25 cellular contexts compared by ENCODE assay signal in genomic region chr13:37427843-37428494, GRCh38.
DNase-seq lines count a peak whose midpoint lies in the region; ATAC-seq, FAIRE-seq and TF ChIP-seq lines count a peak whose summit lies in the region.
"Had no signal": no experiment of that assay in that cellular context is flagged by ENCODE, and none has a peak within 500 bp of the region (broad histone marks: within the 10 kb centered on the region; RNA-seq: fewer than 3 reads in every experiment).

No MANE protein-coding gene starts in this region.

- no peaks in the 10 kb centered on the region for H3K27me3 Mint-ChIP-seq in WTC11 (ENCODE audit: low read depth)
- H3K27me3 Mint-ChIP-seq: activated naive CD8-positive, alpha-beta T cell treated with anti-CD3 and anti-CD28 coated beads, Interleukin-2, amount 50 U/mL, for 24 hours; dendritic cell treated with granulocyte-macrophage colony-stimulating factor and Interleukin-4, amounts not matched to agents 40 ng/mL and 50 ng/mL, for 4 days; stimulated activated naive B cell treated with anti-CD40 and anti-IgM and Interleukin-4, amounts not matched to agents 10 μg/mL and 1 μg/mL and 100 μg/mL, for 72 hours; T-helper 17 cell had no signal

- no peak for DNase-seq in HepG2 (ENCODE audit: low spot score)
- no peak for DNase-seq in right lobe of liver
- no peak for DNase-seq in WTC11 (ENCODE audit: low spot score)
- no peak for DNase-seq in left cardiac atrium
- no peak for DNase-seq in tibial artery
- DNase-seq in GM10266 (ENCODE audit: extremely low spot score), result no peak
- DNase-seq: activated CD8-positive, alpha-beta memory T cell treated with anti-CD3 and anti-CD28 coated beads, Interleukin-2, amount 50 U/mL, for 4 hours; activated naive CD8-positive, alpha-beta T cell treated with anti-CD3 and anti-CD28 coated beads, Interleukin-2, amount 50 U/mL, for 24 hours; DMS79; foreskin keratinocyte; Karpas-422; kidney glomerular epithelial cell; mesenchymal stem cell; natural killer cell; NCI-H1092; NCI-H2029; SHP77 treated with DMSO at 0.1 percent for 48 hours; stimulated activated naive B cell treated with anti-CD40 and anti-IgM and Interleukin-4, amounts not matched to agents 10 μg/mL and 1 μg/mL and 100 μg/mL, for 72 hours; T-helper 17 cell; testis; WERI-Rb-1 had no signal

- no peaks in the 10 kb centered on the region for H3K27me3 ChIP-seq in HepG2 (ENCODE audit: control insufficient read depth in 1 of 2, insufficient read depth in 2 of 2, low read length in 2 of 2)
- H3K27me3 ChIP-seq in right lobe of liver, result no peaks in the 10 kb centered on the region
- H3K27me3 ChIP-seq in tibial artery, result no peaks in the 10 kb centered on the region
- H3K27me3 ChIP-seq: foreskin keratinocyte, testis had no signal

- in situ Hi-C loops in HepG2 (cut with HindIII; ENCODE audit: extremely low pct_ligation_motif_present, low pct_unique_long_range_greater_than_20kb), result no loop called here

- CTCF ChIA-PET in HepG2 (lab: Yijun Ruan, JAX; ENCODE audit: low intra/inter-chr PET ratio, low total read pairs) (no interaction called here), WTC11 (lab: Charles Lee) (interaction anchor here (0.6 to 1.1 kb wide), 4 partner anchors 14 to 1154 kb away, joined by 3 to 5 read pairs (median 3); no protein-coding TSS in a partner anchor)

- no peak for TF ChIP-seq EP300 in HepG2 (IDR thresholded peaks at IDR 0.05; ENCODE audit: low read depth in 2 of 2, low read length in 2 of 2)
- TF ChIP-seq EP300 in HepG2 (CRISPR knock-in tag; IDR thresholded peaks at IDR 0.05; ENCODE audit: borderline replicate concordance), result no peak

- no peaks in the 10 kb centered on the region for H4K20me1 ChIP-seq in HepG2 (ENCODE audit: insufficient read depth, low read length)

- H3K4me1 Mint-ChIP-seq in WTC11, result no peaks in the 10 kb centered on the region
- H3K4me1 Mint-ChIP-seq: activated naive CD8-positive, alpha-beta T cell treated with anti-CD3 and anti-CD28 coated beads, Interleukin-2, amount 50 U/mL, for 24 hours; natural killer cell; stimulated activated naive B cell treated with anti-CD40 and anti-IgM and Interleukin-4, amounts not matched to agents 10 μg/mL and 1 μg/mL and 100 μg/mL, for 72 hours; T-helper 17 cell had no signal

- BruUV-seq in HepG2 (replicated peaks; lab: Mats Ljungman, UMichigan), result no TSS peak

- no peak for TF ChIP-seq RAD21 in HepG2 (CRISPR knock-in tag; IDR thresholded peaks at IDR 0.05)

- POLR2A ChIA-PET in HepG2 (lab: Yijun Ruan, JAX) (no interaction called here), WTC11 (lab: Charles Lee) (interaction anchor here (0.6 kb wide), 1 partner anchor 118 kb away, joined by 3 read pairs; no protein-coding TSS in a partner anchor)

- intact Hi-C loops in HepG2 (cut with micrococcal nuclease; ENCODE audit: unreplicated experiment), result no loop called here
- intact Hi-C loops in right lobe of liver (cut with DNase I), result no loop called here
- intact Hi-C loops in left cardiac atrium (cut with DNase I), result no loop called here
- intact Hi-C loops in tibial artery (cut with DNase I; ENCODE audit: low total_unique reads), result no loop called here

- H3K4me3 ChIP-seq in HepG2 (replicated peaks in 1 of 3; ENCODE audit: insufficient read depth in 1 of 3, low read depth in 2 of 3, low read length in 3 of 3) (no peak overlapping the region), right lobe of liver (no peak overlapping the region), tibial artery (no peak overlapping the region)
- H3K4me3 ChIP-seq: testis had no signal

- H3K36me3 ChIP-seq in HepG2 (replicated peaks in 1 of 2; ENCODE audit: control insufficient read depth in 1 of 2, insufficient read depth in 2 of 2, low read length in 2 of 2) (no peaks in the 10 kb centered on the region), right lobe of liver (no peaks in the 10 kb centered on the region), tibial artery (no peaks in the 10 kb centered on the region)
- H3K36me3 ChIP-seq: WERI-Rb-1 had no signal

- 0% methylated on average over 3 of the region's 3 CpGs for WGBS in HepG2 (ENCODE audit: low lambda C conversion rate)
- WGBS in right lobe of liver (ENCODE audit: insufficient coverage, low coverage, low lambda C conversion rate, missing lambda C conversion rate), result 19% methylated on average over 3 of the region's 3 CpGs

- TF ChIP-seq POLR2A in HepG2 (IDR thresholded peaks at IDR 0.05; ENCODE audit: insufficient read depth in 1 of 2, low read depth in 2 of 2, low read length in 2 of 2), result no peak
- TF ChIP-seq POLR2A in right lobe of liver (IDR thresholded peaks at IDR 0.05), result no peak

- H3K9me3 Mint-ChIP-seq in WTC11, result no peaks in the 10 kb centered on the region
- H3K9me3 Mint-ChIP-seq: stimulated activated naive B cell treated with anti-CD40 and anti-IgM and Interleukin-4, amounts not matched to agents 10 μg/mL and 1 μg/mL and 100 μg/mL, for 72 hours had no signal

- no peaks in the 10 kb centered on the region for H3K79me2 ChIP-seq in HepG2 (ENCODE audit: insufficient read depth, low read length)
- H3K79me2 ChIP-seq: parathyroid adenoma had no signal

- H3K27ac Mint-ChIP-seq in WTC11, result no peak overlapping the region
- H3K27ac Mint-ChIP-seq: activated naive CD8-positive, alpha-beta T cell treated with anti-CD3 and anti-CD28 coated beads, Interleukin-2, amount 50 U/mL, for 24 hours; dendritic cell treated with granulocyte-macrophage colony-stimulating factor and Interleukin-4, amounts not matched to agents 40 ng/mL and 50 ng/mL, for 4 days; natural killer cell; stimulated activated naive B cell treated with anti-CD40 and anti-IgM and Interleukin-4, amounts not matched to agents 10 μg/mL and 1 μg/mL and 100 μg/mL, for 72 hours; T-helper 17 cell had no signal

- FAIRE-seq in HepG2 (lab: Jason Lieb, UNC), result no peak

- TF ChIP-seq CTCF in HepG2 (CRISPR knock-in tag; IDR thresholded peaks at IDR 0.05) (no peak), right lobe of liver (IDR thresholded peaks at IDR 0.05) (no peak), WTC11 (IDR thresholded peaks at IDR 0.05) (no peak), tibial artery (IDR thresholded peaks at IDR 0.05) (no peak), GM10266 (IDR thresholded peaks at IDR 0.05; ENCODE audit: control insufficient read depth, insufficient read depth, low read depth, missing control alignments) (no peak)

- peak; percentile 62; the same call in 2 of the 3 replicates for ATAC-seq in HepG2
- ATAC-seq in right lobe of liver, result no peak
- peak; percentile 92 for ATAC-seq in WTC11
- peak; percentile 79 to 87 for ATAC-seq in left cardiac atrium
- no peak for ATAC-seq in HG02642 (IDR thresholded peaks at IDR 0.05; ENCODE audit: poor library complexity, unreplicated experiment)
- no peak for ATAC-seq in HG03196 (IDR thresholded peaks at IDR 0.05; ENCODE audit: unreplicated experiment)
- ATAC-seq: activated naive CD8-positive, alpha-beta T cell treated with anti-CD3 and anti-CD28 coated beads, Interleukin-2, amount 50 U/mL, for 24 hours; foreskin keratinocyte; natural killer cell; T-helper 17 cell had no signal

- H2AFZ ChIP-seq in HepG2 (ENCODE audit: low read length), result no peak overlapping the region
- H2AFZ ChIP-seq: parathyroid adenoma had no signal

- no peaks in the 10 kb centered on the region for H3K36me3 Mint-ChIP-seq in WTC11
- H3K36me3 Mint-ChIP-seq: stimulated activated naive B cell treated with anti-CD40 and anti-IgM and Interleukin-4, amounts not matched to agents 10 μg/mL and 1 μg/mL and 100 μg/mL, for 72 hours had no signal

- no peak overlapping the region for H3K4me3 Mint-ChIP-seq in WTC11
- H3K4me3 Mint-ChIP-seq: activated naive CD8-positive, alpha-beta T cell treated with anti-CD3 and anti-CD28 coated beads, Interleukin-2, amount 50 U/mL, for 24 hours; dendritic cell treated with granulocyte-macrophage colony-stimulating factor and Interleukin-4, amounts not matched to agents 40 ng/mL and 50 ng/mL, for 4 days; natural killer cell; stimulated activated naive B cell treated with anti-CD40 and anti-IgM and Interleukin-4, amounts not matched to agents 10 μg/mL and 1 μg/mL and 100 μg/mL, for 72 hours; T-helper 17 cell had no signal

- no peak overlapping the region for H3K4me2 ChIP-seq in HepG2 (ENCODE audit: low read depth, low read length)

- no peak overlapping the region for H3K9ac ChIP-seq in HepG2 (ENCODE audit: insufficient read depth, low read depth, low read length)
- H3K9ac ChIP-seq: parathyroid adenoma had no signal

- H3K27ac ChIP-seq in HepG2 (ENCODE audit: extremely low read length, insufficient read depth, low read length) (no peak overlapping the region), right lobe of liver (no peak overlapping the region), tibial artery (no peak overlapping the region)
- H3K27ac ChIP-seq: foreskin keratinocyte, parathyroid adenoma, testis, WERI-Rb-1 had no signal

- H3K9me3 ChIP-seq in HepG2 (ENCODE audit: low read length) (no peaks in the 10 kb centered on the region), right lobe of liver (no peaks in the 10 kb centered on the region), tibial artery (no peaks in the 10 kb centered on the region)
- H3K9me3 ChIP-seq: testis had no signal

- H3K4me1 ChIP-seq in HepG2 (ENCODE audit: insufficient read depth, low read length), result no peaks in the 10 kb centered on the region
- no peaks in the 10 kb centered on the region for H3K4me1 ChIP-seq in right lobe of liver
- no peaks in the 10 kb centered on the region for H3K4me1 ChIP-seq in tibial artery
- H3K4me1 ChIP-seq: foreskin keratinocyte, parathyroid adenoma, testis had no signal

TF ChIP-seq in HepG2, 621 proteins besides CTCF, POLR2A, EP300 and RAD21 (continues in another document):
- TF ChIP-seq AGO2 (optimal IDR thresholded peaks at IDR 0.05; ENCODE audit: low read depth, low read length), result no peak
- no peak for TF ChIP-seq KMT2B (CRISPR knock-in tag; IDR thresholded peaks at IDR 0.05)
- no peak for TF ChIP-seq ZNF30 (CRISPR knock-in tag; IDR thresholded peaks at IDR 0.05)

TF ChIP-seq in WTC11, 78 proteins besides CTCF, POLR2A, EP300 and RAD21:
- TF ChIP-seq ETV6 (CRISPR knock-in tag; IDR thresholded peaks at IDR 0.05) (no peak), RORB (CRISPR knock-in tag; IDR thresholded peaks at IDR 0.05) (no peak)

Comparison
In these comparisons a context has a peak if more than half of its experiments do, and no peak if none do; other contexts are left out.
1. ATAC-seq: peak in HepG2 (single experiment), WTC11 (single experiment) and left cardiac atrium (2 of 2); none in right lobe of liver (0 of 4), HG02642 (single experiment) and HG03196 (single experiment).